Comparison of ENCODE assay signal across 18 cellular contexts in the genomic region with DNA sequence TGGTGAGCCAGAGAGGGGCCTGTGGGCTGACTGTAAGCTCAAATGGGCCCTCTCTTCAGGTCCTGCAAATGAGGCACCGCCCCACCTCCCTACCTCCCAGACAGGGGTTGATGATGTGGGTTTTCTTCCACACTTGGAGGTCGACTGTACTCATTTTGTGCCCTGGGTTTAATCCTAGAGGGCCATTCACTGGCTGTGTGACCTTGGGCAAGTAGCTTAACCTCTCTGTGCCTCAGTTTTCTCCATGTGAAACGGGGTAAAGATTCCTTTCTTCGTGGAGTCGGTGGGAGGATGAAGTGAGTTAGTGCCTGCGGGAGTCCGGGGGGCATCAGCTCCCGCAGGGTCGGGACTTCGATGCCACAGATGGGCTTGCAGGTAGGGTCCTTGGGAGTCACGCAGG. TPM values are rescaled to one million over a fixed set of nuclear protein-coding genes. Genes with fewer than 3 reads are reported as not detected.
"Had no signal": no experiment of that assay in that cellular context is flagged by ENCODE, and none has a peak within 500 bp of the region (broad histone marks: within the 10 kb centered on the region; RNA-seq: fewer than 3 reads in every experiment).

No MANE protein-coding gene starts in this region.

- H3K27me3 ChIP-seq: right atrium auricular region, tibial nerve had no signal

- H3K27ac ChIP-seq: gastroesophageal sphincter, right atrium auricular region, spleen, suprapubic skin, tibial nerve had no signal

- H3K27ac Mint-ChIP-seq: activated CD8-positive, alpha-beta memory T cell treated with anti-CD3 and anti-CD28 coated beads, Interleukin-2, amount 10 ng/mL, durations not matched to agents 7 days and 5 days; activated CD8-positive, alpha-beta T cell treated with anti-CD3 and anti-CD28 coated beads, Interleukin-2, amount 10 ng/mL, durations not matched to agents 7 days and 5 days; activated naive CD4-positive, alpha-beta T cell treated with anti-CD3 and anti-CD28 coated beads, Interleukin-2, amount 50 U/mL, for 24 hours; activated naive CD8-positive, alpha-beta T cell treated with anti-CD3 and anti-CD28 coated beads, Interleukin-2, amount 50 U/mL, for 24 hours; activated T-helper 2 cell treated with anti-CD3 and anti-CD28 coated beads, Interferon-gamma antibody, Interleukin-2, Interleukin-4, amounts not matched to agents 10 μg/mL and 5 μg/mL and 100 μg/mL, durations not matched to agents 14 hours and 24 hours and 36 hours; mesothelial cell of epicardium had no signal

- H3K9me3 Mint-ChIP-seq: activated naive CD4-positive, alpha-beta T cell treated with anti-CD3 and anti-CD28 coated beads, Interleukin-2, amount 50 U/mL, for 24 hours; activated naive CD8-positive, alpha-beta T cell treated with anti-CD3 and anti-CD28 coated beads, Interleukin-2, amount 50 U/mL, for 24 hours; activated T-helper 2 cell treated with anti-CD3 and anti-CD28 coated beads, Interferon-gamma antibody, Interleukin-2, Interleukin-4, amounts not matched to agents 10 μg/mL and 5 μg/mL and 100 μg/mL, durations not matched to agents 14 hours and 24 hours and 36 hours; mesothelial cell of epicardium; naive thymus-derived CD4-positive, alpha-beta T cell had no signal

- FAIRE-seq: keratinocyte had no signal

- H3K9me3 ChIP-seq: gastroesophageal sphincter, right atrium auricular region, spleen, suprapubic skin, tibial nerve had no signal

- H3K27me3 Mint-ChIP-seq: activated naive CD4-positive, alpha-beta T cell treated with anti-CD3 and anti-CD28 coated beads, Interleukin-2, amount 50 U/mL, for 24 hours had no signal

- H3K36me3 ChIP-seq: gastroesophageal sphincter, right atrium auricular region, spleen, suprapubic skin, tibial nerve had no signal

- H3K4me3 ChIP-seq: right atrium auricular region, suprapubic skin had no signal

- H3K36me3 Mint-ChIP-seq: activated CD8-positive, alpha-beta memory T cell treated with anti-CD3 and anti-CD28 coated beads, Interleukin-2, amount 10 ng/mL, durations not matched to agents 7 days and 5 days; activated naive CD4-positive, alpha-beta T cell treated with anti-CD3 and anti-CD28 coated beads, Interleukin-2, amount 50 U/mL, for 24 hours; mesothelial cell of epicardium; naive thymus-derived CD4-positive, alpha-beta T cell had no signal

- H3K4me3 Mint-ChIP-seq: activated CD8-positive, alpha-beta memory T cell treated with anti-CD3 and anti-CD28 coated beads, Interleukin-2, amount 10 ng/mL, durations not matched to agents 7 days and 5 days; activated CD8-positive, alpha-beta T cell treated with anti-CD3 and anti-CD28 coated beads, Interleukin-2, amount 10 ng/mL, durations not matched to agents 7 days and 5 days; activated naive CD4-positive, alpha-beta T cell treated with anti-CD3 and anti-CD28 coated beads, Interleukin-2, amount 50 U/mL, for 24 hours; activated naive CD8-positive, alpha-beta T cell treated with anti-CD3 and anti-CD28 coated beads, Interleukin-2, amount 50 U/mL, for 24 hours; mesothelial cell of epicardium had no signal

RNA-seq across cellular contexts. Expression of a gene that starts 23.9 kb away (rescaled TPM):
- total RNA-seq: endothelial cell of umbilical vein, fibroblast of lung, fibroblast of villous mesenchyme, mesothelial cell of epicardium, pulmonary artery endothelial cell, right atrium auricular region had no signal
- polyA plus RNA-seq: endothelial cell of umbilical vein, fibroblast of lung, neural cell had no signal

RNA-seq across cellular contexts. Expression of a gene that starts 35.4 kb away (rescaled TPM):
- total RNA-seq: activated CD8-positive, alpha-beta memory T cell treated with anti-CD3 and anti-CD28 coated beads, Interleukin-2, amount 10 ng/mL, durations not matched to agents 7 days and 5 days; activated CD8-positive, alpha-beta T cell treated with anti-CD3 and anti-CD28 coated beads, Interleukin-2, amount 10 ng/mL, durations not matched to agents 7 days and 5 days; activated T-helper 2 cell treated with anti-CD3 and anti-CD28 coated beads, Interferon-gamma antibody, Interleukin-2, Interleukin-4, amounts not matched to agents 10 μg/mL and 5 μg/mL and 100 μg/mL, durations not matched to agents 14 hours and 24 hours and 36 hours; endothelial cell of umbilical vein; fibroblast of villous mesenchyme; mesothelial cell of epicardium; naive thymus-derived CD4-positive, alpha-beta T cell; pulmonary artery endothelial cell had no signal
- polyA plus RNA-seq: endothelial cell of umbilical vein; fibroblast of lung; keratinocyte; naive thymus-derived CD4-positive, alpha-beta T cell had no signal
